ENCODE assay signal across 22 cellular contexts in genomic region chr7:46206474-46207060, GRCh38.
DNase-seq lines count a peak whose midpoint lies in the region; ATAC-seq, FAIRE-seq and TF ChIP-seq lines count a peak whose summit lies in the region.
"Had no signal": no experiment of that assay in that cellular context is flagged by ENCODE, and none has a peak within 500 bp of the region (broad histone marks: within the 10 kb centered on the region; RNA-seq: fewer than 3 reads in every experiment).

No MANE protein-coding gene starts in this region.

- no peak for TF ChIP-seq EP300 in stomach (IDR thresholded peaks at IDR 0.05)
- TF ChIP-seq EP300 in HepG2 (IDR thresholded peaks at IDR 0.05; ENCODE audit: low read depth in 2 of 2, low read length in 2 of 2): no peak
- TF ChIP-seq EP300 in HepG2 (CRISPR knock-in tag; IDR thresholded peaks at IDR 0.05; ENCODE audit: borderline replicate concordance): no peak

- TF ChIP-seq POLR2A in GM12892 (IDR thresholded peaks at IDR 0.05; ENCODE audit: low read depth, low read length): no peak
- no peak for TF ChIP-seq POLR2A in stomach (IDR thresholded peaks at IDR 0.05)
- TF ChIP-seq POLR2A in HepG2 (IDR thresholded peaks at IDR 0.05; ENCODE audit: insufficient read depth in 1 of 2, low read depth in 2 of 2, low read length in 2 of 2): no peak
- no peak for TF ChIP-seq POLR2A in heart left ventricle (IDR thresholded peaks at IDR 0.05)

- FAIRE-seq in GM12892 (lab: Jason Lieb, UNC): peak; percentile 57
- FAIRE-seq in HepG2 (lab: Jason Lieb, UNC): no peak
- FAIRE-seq: frontal cortex had no signal

- H3K4me1 ChIP-seq in stomach (peaks cover 13 to 46% (median 28%) of the 10 kb centered on the region in 4 donors), HepG2 (ENCODE audit: insufficient read depth, low read length) (no peaks in the 10 kb centered on the region), heart left ventricle (peaks cover 0 to 10% (median 0%) of the 10 kb centered on the region in 12 donors)
- H3K4me1 ChIP-seq: left lung, upper lobe of left lung had no signal

- POLR2A ChIA-PET in HepG2 (lab: Yijun Ruan, JAX): no interaction called here

- intact Hi-C loops in stomach (cut with DNase I; ENCODE audit: low total_unique reads) (no loop called here), HepG2 (cut with micrococcal nuclease; ENCODE audit: unreplicated experiment) (no loop called here), heart left ventricle (cut with DNase I) (no loop called here)

- H3K36me3 ChIP-seq in stomach (no peaks in the 10 kb centered on the region), HepG2 (replicated peaks in 1 of 2; ENCODE audit: control insufficient read depth in 1 of 2, insufficient read depth in 2 of 2, low read length in 2 of 2) (no peaks in the 10 kb centered on the region), heart left ventricle (no peaks in the 10 kb centered on the region)
- H3K36me3 ChIP-seq: left lung, upper lobe of left lung, WERI-Rb-1 had no signal

- CTCF ChIA-PET in HepG2 (lab: Yijun Ruan, JAX; ENCODE audit: low intra/inter-chr PET ratio, low total read pairs): no interaction called here

- WGBS in stomach, 5 donors: 25 to 40% (median 37%) methylated on average over 4 of the region's 4 CpGs
- WGBS in HepG2 (ENCODE audit: low lambda C conversion rate): 48% methylated on average over 4 of the region's 4 CpGs
- 68 to 74% (median 71%) methylated on average over 4 of the region's 4 CpGs for WGBS in heart left ventricle, 4 donors

- H3K27ac ChIP-seq in stomach (peak overlapping the region in 4 of 5 donors; percentile 37 to 85 (median 74)), HepG2 (ENCODE audit: extremely low read length, insufficient read depth, low read length) (no peak overlapping the region), heart left ventricle (no peak overlapping the region)
- H3K27ac ChIP-seq: body of pancreas, epithelial cell of prostate, left lung, upper lobe of left lung, WERI-Rb-1 had no signal

- H4K20me1 ChIP-seq in HepG2 (ENCODE audit: insufficient read depth, low read length): no peaks in the 10 kb centered on the region

- no peaks in the 10 kb centered on the region for H3K79me2 ChIP-seq in HepG2 (ENCODE audit: insufficient read depth, low read length)

- H3K9me3 ChIP-seq in stomach (no peaks in the 10 kb centered on the region), HepG2 (ENCODE audit: low read length) (no peaks in the 10 kb centered on the region), heart left ventricle (no peaks in the 10 kb centered on the region)
- H3K9me3 ChIP-seq: body of pancreas, left lung, upper lobe of left lung had no signal

- TF ChIP-seq CTCF in choroid plexus epithelial cell (conservative IDR thresholded peaks at IDR 0.05; ENCODE audit: low read depth, low read length) (no peak), stomach (IDR thresholded peaks at IDR 0.05) (no peak), HepG2 (CRISPR knock-in tag; IDR thresholded peaks at IDR 0.05) (no peak), heart left ventricle (IDR thresholded peaks at IDR 0.05) (no peak)

- in situ Hi-C loops in HepG2 (cut with HindIII; ENCODE audit: extremely low pct_ligation_motif_present, low pct_unique_long_range_greater_than_20kb): no loop called here

- BruUV-seq in HepG2 (replicated peaks; lab: Mats Ljungman, UMichigan): no TSS peak

- TF ChIP-seq RAD21 in HepG2 (CRISPR knock-in tag; IDR thresholded peaks at IDR 0.05): no peak

- no peak overlapping the region for H3K4me2 ChIP-seq in HepG2 (ENCODE audit: low read depth, low read length)

- no peak for DNase-seq in GM12892 (ENCODE audit: insufficient read length)
- DNase-seq in choroid plexus epithelial cell (ENCODE audit: low read depth): peak; percentile 23
- DNase-seq in stomach: peak; percentile 59
- no peak for DNase-seq in HepG2 (ENCODE audit: low spot score)
- no peak for DNase-seq in heart left ventricle
- DNase-seq: activated CD8-positive, alpha-beta T cell treated with anti-CD3 and anti-CD28 coated beads for 36 hours; activated naive CD8-positive, alpha-beta T cell treated with anti-CD3 and anti-CD28 coated beads for 36 hours; activated T-cell treated with anti-CD3 and anti-CD28 coated beads, Interleukin-2, amount 50 U/mL, for 4 hours; body of pancreas; CD4-positive, alpha-beta memory T cell; DND-41; left lung; NCI-H2029 treated with DMSO at 0.1 percent for 48 hours; stimulated activated naive CD4-positive, alpha-beta T cell treated with Interleukin-2 at 50 U/mL for 16 hours; T-helper 1 cell; upper lobe of left lung; WERI-Rb-1 had no signal

- H3K27me3 ChIP-seq in stomach (no peaks in the 10 kb centered on the region), HepG2 (ENCODE audit: control insufficient read depth in 1 of 2, insufficient read depth in 2 of 2, low read length in 2 of 2) (peaks cover 0 to 23% of the 10 kb centered on the region in 2 experiments; a peak in 1 of 5 replicates), heart left ventricle (no peaks in the 10 kb centered on the region)
- H3K27me3 ChIP-seq: body of pancreas, left lung, upper lobe of left lung had no signal

- H3K9ac ChIP-seq in HepG2 (ENCODE audit: insufficient read depth, low read depth, low read length): no peak overlapping the region

- H2AFZ ChIP-seq in HepG2 (ENCODE audit: low read length): no peak overlapping the region

- H3K4me3 ChIP-seq in choroid plexus epithelial cell (ENCODE audit: low read depth, low read length) (no peak overlapping the region), stomach (no peak overlapping the region), HepG2 (replicated peaks in 1 of 3; ENCODE audit: insufficient read depth in 1 of 3, low read depth in 2 of 3, low read length in 3 of 3) (no peak overlapping the region), heart left ventricle (no peak overlapping the region)
- H3K4me3 ChIP-seq: body of pancreas, left lung, upper lobe of left lung had no signal

- ATAC-seq in HG02884 (IDR thresholded peaks at IDR 0.05; ENCODE audit: unreplicated experiment) (peak; percentile 61), HepG2 (no peak), heart left ventricle (no peak), GM21390 (IDR thresholded peaks at IDR 0.05; ENCODE audit: unreplicated experiment) (no peak)
- ATAC-seq: activated CD8-positive, alpha-beta T cell treated with anti-CD3 and anti-CD28 coated beads for 36 hours; activated T-cell treated with anti-CD3 and anti-CD28 coated beads, Interleukin-2, amount 50 U/mL, for 4 hours; body of pancreas; left lung; Right ventricle myocardium inferior had no signal

TF ChIP-seq in HepG2, 621 proteins besides CTCF, POLR2A, EP300 and RAD21:
- no peak for TF ChIP-seq ZNF891 (CRISPR knock-in tag; IDR thresholded peaks at IDR 0.05)
- TF ChIP-seq ZNF253 (CRISPR knock-in tag; IDR thresholded peaks at IDR 0.05; ENCODE audit: borderline replicate concordance): no peak
- no peak for TF ChIP-seq FOXO1 (CRISPR knock-in tag; IDR thresholded peaks at IDR 0.05)
- TF ChIP-seq ZBTB8A (CRISPR knock-in tag; IDR thresholded peaks at IDR 0.05; ENCODE audit: borderline replicate concordance, low read depth): no peak
- no peak for TF ChIP-seq ZNF274 (CRISPR knock-in tag; IDR thresholded peaks at IDR 0.05)
- TF ChIP-seq ZNF513 (CRISPR knock-in tag; conservative IDR thresholded peaks at IDR 0.05): no peak
- no peak for TF ChIP-seq ZNF660 (CRISPR knock-in tag; IDR thresholded peaks at IDR 0.05; ENCODE audit: borderline replicate concordance, low read depth)
- TF ChIP-seq ATF7 (IDR thresholded peaks at IDR 0.05): no peak
- TF ChIP-seq ATF7 (CRISPR knock-in tag; IDR thresholded peaks at IDR 0.05): no peak
- TF ChIP-seq SPEN (CRISPR knock-in tag; IDR thresholded peaks at IDR 0.05; ENCODE audit: low read depth): no peak
- TF ChIP-seq ZBTB26 (CRISPR knock-in tag; IDR thresholded peaks at IDR 0.05; ENCODE audit: borderline replicate concordance): no peak
- no peak for TF ChIP-seq ARNT (IDR thresholded peaks at IDR 0.05)

Comparison
In these comparisons a context has a peak if more than half of its experiments do, and no peak if none do; other contexts are left out.
1. DNase-seq: peak in choroid plexus epithelial cell (single experiment) and stomach (single experiment); none in GM12892 (single experiment), HepG2 (single experiment) and heart left ventricle (0 of 5).
2. H3K27ac ChIP-seq: peak in stomach (4 of 5); none in HepG2 (single experiment) and heart left ventricle (0 of 12).